ENCODE assay signal across 1 cellular context in the genomic region with DNA sequence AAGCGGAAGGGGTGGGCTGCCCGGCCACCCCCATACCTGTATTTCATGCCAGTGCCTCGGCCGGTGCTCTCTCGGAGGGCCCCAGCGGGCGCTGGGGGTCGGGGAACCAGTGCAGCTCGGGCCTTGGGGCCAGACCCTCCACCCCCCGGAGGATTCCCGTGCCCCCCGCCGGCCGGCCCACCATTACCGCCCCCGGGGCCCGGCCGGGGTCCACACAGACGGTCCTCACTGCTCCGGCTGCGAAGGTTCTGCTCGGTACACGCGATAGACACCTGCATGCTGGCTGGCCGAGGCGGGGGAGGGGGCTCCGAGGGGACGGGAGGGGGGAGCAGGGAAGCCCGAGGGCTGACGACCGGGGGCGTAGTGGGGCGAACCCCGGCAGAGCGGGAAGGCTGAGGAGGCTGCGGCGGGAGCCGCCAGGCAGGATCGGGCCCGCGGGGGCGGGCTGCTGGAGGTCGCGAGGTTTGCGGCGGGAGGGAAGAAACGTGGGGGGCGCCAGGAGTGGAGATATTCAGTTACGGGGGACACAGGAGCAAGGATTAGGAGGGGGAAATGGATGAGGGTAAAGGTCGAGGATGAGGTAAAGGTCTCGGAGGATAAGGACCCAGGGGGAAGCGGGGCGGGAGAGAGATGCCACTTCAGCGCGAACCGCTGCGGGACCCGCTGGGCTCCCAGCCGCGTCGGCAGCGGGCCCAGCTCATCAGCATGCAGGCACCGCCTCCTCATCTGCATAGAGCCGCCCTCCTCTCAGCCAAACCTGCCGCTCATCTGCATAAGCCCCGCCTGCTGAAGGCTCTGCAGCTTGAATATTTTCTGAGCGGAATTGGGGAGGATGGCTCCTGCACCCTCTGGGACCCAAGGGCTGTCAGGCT.
TF ChIP-seq lines count a peak whose summit lies in the region.

A gene (minus strand): TSS at position 699 of the 872 bp plus-strand sequence. CDS start 421 bp downstream, at position 278.

TF ChIP-seq in A549, 52 proteins besides CTCF, POLR2A, EP300 and RAD21 (continued from another document):
- TF ChIP-seq, protein P1, sequence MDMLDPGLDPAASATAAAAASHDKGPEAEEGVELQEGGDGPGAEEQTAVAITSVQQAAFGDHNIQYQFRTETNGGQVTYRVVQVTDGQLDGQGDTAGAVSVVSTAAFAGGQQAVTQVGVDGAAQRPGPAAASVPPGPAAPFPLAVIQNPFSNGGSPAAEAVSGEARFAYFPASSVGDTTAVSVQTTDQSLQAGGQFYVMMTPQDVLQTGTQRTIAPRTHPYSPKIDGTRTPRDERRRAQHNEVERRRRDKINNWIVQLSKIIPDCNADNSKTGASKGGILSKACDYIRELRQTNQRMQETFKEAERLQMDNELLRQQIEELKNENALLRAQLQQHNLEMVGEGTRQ (IDR thresholded peaks at IDR 0.05): no peak
- TF ChIP-seq MYC (IDR thresholded peaks at IDR 0.05; ENCODE audit: borderline replicate concordance, low read length): no peak
TF ChIP-seq in A549: peak in this region for 0.
